1 cellular context compared by ENCODE assay signal in genomic region chr22:19854778-19855503, GRCh38.
TF ChIP-seq lines count a peak whose summit lies in the region.

Gene GNB1L (minus strand): TSS chr22:19854874. CDS start chr22:19821355, 33,519 bp downstream.
Gene RTL10 (minus strand): TSS chr22:19854874. CDS start chr22:19852261, 2,613 bp downstream.

TF ChIP-seq in HepG2, 621 proteins besides CTCF, POLR2A, EP300 and RAD21 (continued from another document and continues in another):
- TF ChIP-seq, protein P1, sequence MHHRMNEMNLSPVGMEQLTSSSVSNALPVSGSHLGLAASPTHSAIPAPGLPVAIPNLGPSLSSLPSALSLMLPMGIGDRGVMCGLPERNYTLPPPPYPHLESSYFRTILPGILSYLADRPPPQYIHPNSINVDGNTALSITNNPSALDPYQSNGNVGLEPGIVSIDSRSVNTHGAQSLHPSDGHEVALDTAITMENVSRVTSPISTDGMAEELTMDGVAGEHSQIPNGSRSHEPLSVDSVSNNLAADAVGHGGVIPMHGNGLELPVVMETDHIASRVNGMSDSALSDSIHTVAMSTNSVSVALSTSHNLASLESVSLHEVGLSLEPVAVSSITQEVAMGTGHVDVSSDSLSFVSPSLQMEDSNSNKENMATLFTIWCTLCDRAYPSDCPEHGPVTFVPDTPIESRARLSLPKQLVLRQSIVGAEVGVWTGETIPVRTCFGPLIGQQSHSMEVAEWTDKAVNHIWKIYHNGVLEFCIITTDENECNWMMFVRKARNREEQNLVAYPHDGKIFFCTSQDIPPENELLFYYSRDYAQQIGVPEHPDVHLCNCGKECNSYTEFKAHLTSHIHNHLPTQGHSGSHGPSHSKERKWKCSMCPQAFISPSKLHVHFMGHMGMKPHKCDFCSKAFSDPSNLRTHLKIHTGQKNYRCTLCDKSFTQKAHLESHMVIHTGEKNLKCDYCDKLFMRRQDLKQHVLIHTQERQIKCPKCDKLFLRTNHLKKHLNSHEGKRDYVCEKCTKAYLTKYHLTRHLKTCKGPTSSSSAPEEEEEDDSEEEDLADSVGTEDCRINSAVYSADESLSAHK (CRISPR knock-in tag; IDR thresholded peaks at IDR 0.05; ENCODE audit: borderline replicate concordance), result peak; percentile 82; the same call in 1 of the 2 replicates
- TF ChIP-seq ASH2L (IDR thresholded peaks at IDR 0.05; ENCODE audit: insufficient read length, low read depth, low read length) (no peak), EED (CRISPR knock-in tag; IDR thresholded peaks at IDR 0.05) (peak; percentile 67; the same call in 1 of the 2 replicates), ZBTB7A (CRISPR knock-in tag; IDR thresholded peaks at IDR 0.05) (0 out of 2 replicates have a peak, but pooled peaks have one; percentile 12), PHF5A (CRISPR knock-in tag; IDR thresholded peaks at IDR 0.05; ENCODE audit: low read depth, unreplicated experiment) (no peak), E2F2 (CRISPR knock-in tag; IDR thresholded peaks at IDR 0.05; ENCODE audit: borderline replicate concordance) (0 out of 2 replicates have a peak, but pooled peaks have one; percentile 85), HNRNPK (IDR thresholded peaks at IDR 0.05; ENCODE audit: low read depth, low read length, poor library complexity, severe bottlenecking) (no peak), KLF13 (CRISPR knock-in tag; IDR thresholded peaks at IDR 0.05) (peak; percentile 49; the same call in 1 of the 2 replicates), ARID4A (CRISPR knock-in tag; IDR thresholded peaks at IDR 0.05; ENCODE audit: borderline replicate concordance) (peak; percentile 82), ZFP41 (CRISPR knock-in tag; IDR thresholded peaks at IDR 0.05; ENCODE audit: borderline replicate concordance) (peak; percentile 41; the same call in 1 of the 2 replicates), NR3C1 (CRISPR knock-in tag; IDR thresholded peaks at IDR 0.05) (no peak), SRSF4 (IDR thresholded peaks at IDR 0.05; ENCODE audit: low read depth, low read length, poor library complexity, severe bottlenecking) (no peak), ZNF260 (CRISPR knock-in tag; IDR thresholded peaks at IDR 0.05; ENCODE audit: borderline replicate concordance, low read depth) (peak; percentile 94; the same call in 1 of the 2 replicates), TEAD2 (CRISPR knock-in tag; IDR thresholded peaks at IDR 0.05) (peak; percentile 67; the same call in 1 of the 2 replicates), ZNF367 (CRISPR knock-in tag; IDR thresholded peaks at IDR 0.05; ENCODE audit: borderline replicate concordance) (peak; percentile 86), DPF2 (CRISPR knock-in tag; IDR thresholded peaks at IDR 0.05; ENCODE audit: borderline replicate concordance, low read depth) (no peak), MTF1 (CRISPR knock-in tag; IDR thresholded peaks at IDR 0.05) (peak; percentile 60; the same call in 1 of the 2 replicates), MYNN (CRISPR knock-in tag; IDR thresholded peaks at IDR 0.05; ENCODE audit: low read depth) (peak; percentile 62; the same call in 1 of the 2 replicates), FOXA1 (IDR thresholded peaks at IDR 0.05) (no peak), FOXA1 (CRISPR knock-in tag; IDR thresholded peaks at IDR 0.05) (peak; percentile 4; the same call in 1 of the 2 replicates), ZNF598 (CRISPR knock-in tag; IDR thresholded peaks at IDR 0.05; ENCODE audit: borderline replicate concordance) (peak; percentile 91), NCOA2 (CRISPR knock-in tag; IDR thresholded peaks at IDR 0.05) (peak; percentile 56), NPAS2 (CRISPR knock-in tag; IDR thresholded peaks at IDR 0.05; ENCODE audit: borderline replicate concordance) (peak; percentile 57; the same call in 1 of the 2 replicates), NR2F1 (CRISPR knock-in tag; IDR thresholded peaks at IDR 0.05) (no peak), CSRNP2 (CRISPR knock-in tag; conservative IDR thresholded peaks at IDR 0.05; ENCODE audit: low read depth) (0 out of 2 replicates have a peak, but pooled peaks have one; percentile 65), ZNF788 (CRISPR knock-in tag; IDR thresholded peaks at IDR 0.05; ENCODE audit: borderline replicate concordance) (peak; percentile 77; the same call in 1 of the 2 replicates), IKZF5 (CRISPR knock-in tag; IDR thresholded peaks at IDR 0.05) (no peak; the same call in none of the 2 replicates), TFDP2 (CRISPR knock-in tag; IDR thresholded peaks at IDR 0.05) (peak; percentile 94), RAD51 (IDR thresholded peaks at IDR 0.05; ENCODE audit: borderline replicate concordance) (no peak)
- TF ChIP-seq, protein P2, sequence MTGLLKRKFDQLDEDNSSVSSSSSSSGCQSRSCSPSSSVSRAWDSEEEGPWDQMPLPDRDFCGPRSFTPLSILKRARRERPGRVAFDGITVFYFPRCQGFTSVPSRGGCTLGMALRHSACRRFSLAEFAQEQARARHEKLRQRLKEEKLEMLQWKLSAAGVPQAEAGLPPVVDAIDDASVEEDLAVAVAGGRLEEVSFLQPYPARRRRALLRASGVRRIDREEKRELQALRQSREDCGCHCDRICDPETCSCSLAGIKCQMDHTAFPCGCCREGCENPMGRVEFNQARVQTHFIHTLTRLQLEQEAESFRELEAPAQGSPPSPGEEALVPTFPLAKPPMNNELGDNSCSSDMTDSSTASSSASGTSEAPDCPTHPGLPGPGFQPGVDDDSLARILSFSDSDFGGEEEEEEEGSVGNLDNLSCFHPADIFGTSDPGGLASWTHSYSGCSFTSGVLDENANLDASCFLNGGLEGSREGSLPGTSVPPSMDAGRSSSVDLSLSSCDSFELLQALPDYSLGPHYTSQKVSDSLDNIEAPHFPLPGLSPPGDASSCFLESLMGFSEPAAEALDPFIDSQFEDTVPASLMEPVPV (CRISPR knock-in tag; IDR thresholded peaks at IDR 0.05), result peak; percentile 87
- TF ChIP-seq, protein P3, sequence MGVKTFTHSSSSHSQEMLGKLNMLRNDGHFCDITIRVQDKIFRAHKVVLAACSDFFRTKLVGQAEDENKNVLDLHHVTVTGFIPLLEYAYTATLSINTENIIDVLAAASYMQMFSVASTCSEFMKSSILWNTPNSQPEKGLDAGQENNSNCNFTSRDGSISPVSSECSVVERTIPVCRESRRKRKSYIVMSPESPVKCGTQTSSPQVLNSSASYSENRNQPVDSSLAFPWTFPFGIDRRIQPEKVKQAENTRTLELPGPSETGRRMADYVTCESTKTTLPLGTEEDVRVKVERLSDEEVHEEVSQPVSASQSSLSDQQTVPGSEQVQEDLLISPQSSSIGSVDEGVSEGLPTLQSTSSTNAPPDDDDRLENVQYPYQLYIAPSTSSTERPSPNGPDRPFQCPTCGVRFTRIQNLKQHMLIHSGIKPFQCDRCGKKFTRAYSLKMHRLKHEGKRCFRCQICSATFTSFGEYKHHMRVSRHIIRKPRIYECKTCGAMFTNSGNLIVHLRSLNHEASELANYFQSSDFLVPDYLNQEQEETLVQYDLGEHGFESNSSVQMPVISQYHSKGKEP (CRISPR knock-in tag; IDR thresholded peaks at IDR 0.05), result no peak; the same call in 1 of the 2 replicates
- TF ChIP-seq, protein P4, sequence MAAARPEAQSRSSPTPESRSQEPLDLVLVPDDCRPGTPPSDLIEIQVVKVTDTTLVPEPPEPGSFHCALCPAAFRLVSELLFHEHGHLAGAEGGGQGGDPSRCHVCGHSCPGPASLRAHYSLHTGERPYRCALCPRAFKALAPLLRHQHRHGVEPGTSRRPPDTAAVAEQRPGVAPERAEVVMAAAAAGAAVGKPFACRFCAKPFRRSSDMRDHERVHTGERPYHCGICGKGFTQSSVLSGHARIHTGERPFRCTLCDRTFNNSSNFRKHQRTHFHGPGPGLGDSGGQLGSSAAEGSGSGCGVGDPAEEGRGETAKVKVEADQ (CRISPR knock-in tag; IDR thresholded peaks at IDR 0.05; ENCODE audit: borderline replicate concordance), result peak; percentile 93; the same call in 1 of the 2 replicates
- TF ChIP-seq, protein P5, sequence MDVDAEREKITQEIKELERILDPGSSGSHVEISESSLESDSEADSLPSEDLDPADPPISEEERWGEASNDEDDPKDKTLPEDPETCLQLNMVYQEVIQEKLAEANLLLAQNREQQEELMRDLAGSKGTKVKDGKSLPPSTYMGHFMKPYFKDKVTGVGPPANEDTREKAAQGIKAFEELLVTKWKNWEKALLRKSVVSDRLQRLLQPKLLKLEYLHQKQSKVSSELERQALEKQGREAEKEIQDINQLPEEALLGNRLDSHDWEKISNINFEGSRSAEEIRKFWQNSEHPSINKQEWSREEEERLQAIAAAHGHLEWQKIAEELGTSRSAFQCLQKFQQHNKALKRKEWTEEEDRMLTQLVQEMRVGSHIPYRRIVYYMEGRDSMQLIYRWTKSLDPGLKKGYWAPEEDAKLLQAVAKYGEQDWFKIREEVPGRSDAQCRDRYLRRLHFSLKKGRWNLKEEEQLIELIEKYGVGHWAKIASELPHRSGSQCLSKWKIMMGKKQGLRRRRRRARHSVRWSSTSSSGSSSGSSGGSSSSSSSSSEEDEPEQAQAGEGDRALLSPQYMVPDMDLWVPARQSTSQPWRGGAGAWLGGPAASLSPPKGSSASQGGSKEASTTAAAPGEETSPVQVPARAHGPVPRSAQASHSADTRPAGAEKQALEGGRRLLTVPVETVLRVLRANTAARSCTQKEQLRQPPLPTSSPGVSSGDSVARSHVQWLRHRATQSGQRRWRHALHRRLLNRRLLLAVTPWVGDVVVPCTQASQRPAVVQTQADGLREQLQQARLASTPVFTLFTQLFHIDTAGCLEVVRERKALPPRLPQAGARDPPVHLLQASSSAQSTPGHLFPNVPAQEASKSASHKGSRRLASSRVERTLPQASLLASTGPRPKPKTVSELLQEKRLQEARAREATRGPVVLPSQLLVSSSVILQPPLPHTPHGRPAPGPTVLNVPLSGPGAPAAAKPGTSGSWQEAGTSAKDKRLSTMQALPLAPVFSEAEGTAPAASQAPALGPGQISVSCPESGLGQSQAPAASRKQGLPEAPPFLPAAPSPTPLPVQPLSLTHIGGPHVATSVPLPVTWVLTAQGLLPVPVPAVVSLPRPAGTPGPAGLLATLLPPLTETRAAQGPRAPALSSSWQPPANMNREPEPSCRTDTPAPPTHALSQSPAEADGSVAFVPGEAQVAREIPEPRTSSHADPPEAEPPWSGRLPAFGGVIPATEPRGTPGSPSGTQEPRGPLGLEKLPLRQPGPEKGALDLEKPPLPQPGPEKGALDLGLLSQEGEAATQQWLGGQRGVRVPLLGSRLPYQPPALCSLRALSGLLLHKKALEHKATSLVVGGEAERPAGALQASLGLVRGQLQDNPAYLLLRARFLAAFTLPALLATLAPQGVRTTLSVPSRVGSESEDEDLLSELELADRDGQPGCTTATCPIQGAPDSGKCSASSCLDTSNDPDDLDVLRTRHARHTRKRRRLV (CRISPR knock-in tag; IDR thresholded peaks at IDR 0.05), result peak; percentile 26; the same call in 1 of the 2 replicates
